9 cellular contexts compared by ENCODE assay signal in the genomic region with DNA sequence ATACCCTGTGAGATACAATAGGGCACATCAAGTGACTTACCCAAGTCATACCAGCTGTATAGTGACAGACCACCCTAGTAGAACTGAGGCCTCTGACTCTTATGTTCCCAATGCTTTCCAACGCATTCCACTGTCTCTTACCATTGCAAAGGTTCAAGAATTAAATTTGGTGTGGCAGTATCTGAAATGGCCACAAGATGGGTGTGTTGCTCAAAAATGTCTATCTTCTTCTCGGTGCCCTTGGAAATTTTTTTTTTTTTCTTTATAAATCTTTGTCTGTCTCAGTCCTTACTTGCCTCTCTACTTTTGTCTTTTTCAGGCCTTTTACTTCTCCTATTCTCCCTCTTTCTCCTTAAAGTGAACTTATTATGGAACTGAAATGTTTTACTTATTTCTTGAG. TPM values are rescaled to one million over a fixed set of nuclear protein-coding genes. Genes with fewer than 3 reads are reported as not detected.
DNase-seq lines count a peak whose midpoint lies in the region; ATAC-seq, FAIRE-seq and TF ChIP-seq lines count a peak whose summit lies in the region.
"Had no signal": no experiment of that assay in that cellular context is flagged by ENCODE, and none has a peak within 500 bp of the region (broad histone marks: within the 10 kb centered on the region; RNA-seq: fewer than 3 reads in every experiment).

No MANE protein-coding gene starts in this region.

- no peak overlapping the region for H3K27ac Mint-ChIP-seq in endothelial cell (ENCODE audit: unreplicated experiment)

- no peaks in the 10 kb centered on the region for H3K9me3 Mint-ChIP-seq in endothelial cell (ENCODE audit: unreplicated experiment)

- peaks cover 8% of the 10 kb centered on the region for H3K27me3 Mint-ChIP-seq in endothelial cell (ENCODE audit: unreplicated experiment)

- no peak overlapping the region for H3K4me3 ChIP-seq in BE2C (ENCODE audit: low read depth, low read length)
- no peak overlapping the region for H3K4me3 ChIP-seq in neural cell (ENCODE audit: low read length)

- no peak for TF ChIP-seq EP300 in neural cell (conservative IDR thresholded peaks at IDR 0.05; ENCODE audit: poor library complexity, severe bottlenecking)

- H2AFZ ChIP-seq in neural cell (ENCODE audit: low read depth, low read length), result no peak overlapping the region

- no peaks in the 10 kb centered on the region for H3F3A ChIP-seq in neural cell (ENCODE audit: insufficient read depth, low read length, poor library complexity, severe bottlenecking)

- peak; percentile 20 for FAIRE-seq in GM12891 (lab: Jason Lieb, UNC)

- no peak overlapping the region for H3K4me3 Mint-ChIP-seq in endothelial cell (ENCODE audit: unreplicated experiment)

- no peak for TF ChIP-seq POLR2A in GM12891 (IDR thresholded peaks at IDR 0.05; ENCODE audit: low read depth, low read length)

- no peaks in the 10 kb centered on the region for H3K9me2 ChIP-seq in neural cell (ENCODE audit: insufficient read depth, low read length)

- H3K4me1 ChIP-seq in BE2C, result no peaks in the 10 kb centered on the region; the same call in 1 of the 2 replicates

- H3K36me3 ChIP-seq in BE2C (peaks cover 18% of the 10 kb centered on the region), neural cell (ENCODE audit: insufficient read depth, low read length) (no peaks in the 10 kb centered on the region)

- no peak overlapping the region for H3K9ac ChIP-seq in neural cell (ENCODE audit: low read length)

- TF ChIP-seq CTCF in BE2C (IDR thresholded peaks at IDR 0.05; ENCODE audit: low read depth, low read length) (peak; percentile 80), endothelial cell (IDR thresholded peaks at IDR 0.05; ENCODE audit: unreplicated experiment) (peak; percentile 63), neural cell (IDR thresholded peaks at IDR 0.05; ENCODE audit: poor library complexity, severe bottlenecking) (peak; percentile 67)

- H3K79me2 ChIP-seq in neural cell (replicated peaks; ENCODE audit: insufficient read depth, low read length), result no peaks in the 10 kb centered on the region

- no peak overlapping the region for H3K4me2 ChIP-seq in neural cell (ENCODE audit: low read length)

- H3K27me3 ChIP-seq in BE2C, result no peaks in the 10 kb centered on the region
- H3K27me3 ChIP-seq in neural cell (ENCODE audit: insufficient read depth, low read depth, low read length), result no peaks in the 10 kb centered on the region

- ATAC-seq in GM18511 (IDR thresholded peaks at IDR 0.05; ENCODE audit: unreplicated experiment) (no peak), HG02885 (IDR thresholded peaks at IDR 0.05; ENCODE audit: poor library complexity, unreplicated experiment) (no peak)

- H4K20me1 ChIP-seq in neural cell (ENCODE audit: insufficient read depth), result no peaks in the 10 kb centered on the region

- TF ChIP-seq RAD21 in neural cell (conservative IDR thresholded peaks at IDR 0.05), result peak; percentile 69

- no peak for DNase-seq in BE2C
- DNase-seq in GM12891 (ENCODE audit: insufficient read length, low spot score), result no peak
- DNase-seq in RPMI7951 (ENCODE audit: low read depth), result peak; percentile 25
- peak; percentile 40 for DNase-seq in endothelial cell (ENCODE audit: low spot score)
- DNase-seq in activated CD8-positive, alpha-beta memory T cell treated with anti-CD3 and anti-CD28 coated beads, Interleukin-2, amount 50 U/mL, for 48 hours, result no peak
- DNase-seq: left cardiac atrium had no signal

- H3K9me3 ChIP-seq in BE2C (no peaks in the 10 kb centered on the region), neural cell (ENCODE audit: low read length) (no peaks in the 10 kb centered on the region)

- peaks cover 16% of the 10 kb centered on the region for H3K4me1 Mint-ChIP-seq in endothelial cell (ENCODE audit: unreplicated experiment)

- H3K36me3 Mint-ChIP-seq in endothelial cell (ENCODE audit: low read depth, unreplicated experiment), result peaks cover 33% of the 10 kb centered on the region

- H3K27ac ChIP-seq in neural cell (ENCODE audit: low read length), result no peak overlapping the region

TF ChIP-seq in GM12891, 5 proteins besides CTCF, POLR2A, EP300 and RAD21:
- TF ChIP-seq POU2F2 (IDR thresholded peaks at IDR 0.05; ENCODE audit: low read depth, low read length), result no peak
- no peak for TF ChIP-seq PAX5 (IDR thresholded peaks at IDR 0.05; ENCODE audit: insufficient read depth, low read length, severe bottlenecking)
- no peak for TF ChIP-seq SPI1 (IDR thresholded peaks at IDR 0.05; ENCODE audit: low read depth, low read length)
- no peak for TF ChIP-seq POLR2AphosphoS5 (IDR thresholded peaks at IDR 0.05; ENCODE audit: low read depth, low read length)
- TF ChIP-seq TAF1 (IDR thresholded peaks at IDR 0.05; ENCODE audit: low read depth, low read length), result no peak
TF ChIP-seq in GM12891: peak in this region for 0.

TF ChIP-seq in neural cell, 6 proteins besides CTCF, POLR2A, EP300 and RAD21:
- TF ChIP-seq SMC3 (conservative IDR thresholded peaks at IDR 0.05; ENCODE audit: poor library complexity), result peak; percentile 78
- TF ChIP-seq MXI1 (conservative IDR thresholded peaks at IDR 0.05; ENCODE audit: poor library complexity, severe bottlenecking), result no peak

RNA-seq across cellular contexts. Expression of a gene that starts 48.4 kb away (rescaled TPM):
- not detected for polyA plus RNA-seq in BE2C (2012; ENCODE audit: insufficient read depth, insufficient read length, low read depth)
- 0.10 TPM for polyA plus RNA-seq in GM12891 (2012; ENCODE audit: low read depth, missing spikeins)
- not detected in 2 replicates for total RNA-seq in RPMI7951 (2014; rRNA removed; shearing (Covaris generic))
- total RNA-seq in endothelial cell (ENCODE audit: unreplicated experiment), result 1.8 TPM
- polyA plus RNA-seq in neural cell, result 2.2 and 7.2 TPM in 2 replicates
- 16.8 and 19.0 TPM in 2 replicates for polyA minus RNA-seq in neural cell

Comparison
In these comparisons a context has a peak if more than half of its experiments do, and no peak if none do; other contexts are left out.
1. DNase-seq: peak in RPMI7951 (single experiment) and endothelial cell (single experiment); none in BE2C (single experiment), GM12891 (single experiment) and activated CD8-positive, alpha-beta memory T cell treated with anti-CD3 and anti-CD28 coated beads, Interleukin-2, amount 50 U/mL, for 48 hours (single experiment).
2. Peak in every context shown above with its lines, with median percentiles within 50 percentile points of each other: CTCF ChIP-seq.